In genomic region chr16:30053376-30054015, GRCh38 we compare ENCODE assay signal across 8 cellular contexts. TPM values are rescaled to one million over a fixed set of nuclear protein-coding genes. Genes with fewer than 3 reads are reported as not detected.
DNase-seq lines count a peak whose midpoint lies in the region; ATAC-seq, FAIRE-seq and TF ChIP-seq lines count a peak whose summit lies in the region.

No MANE protein-coding gene starts in this region.

- H3K9me3 ChIP-seq in Peyer's patch (no peaks in the 10 kb centered on the region), endothelial cell of umbilical vein (replicated peaks; ENCODE audit: control insufficient read depth, insufficient read depth, low read length) (no peaks in the 10 kb centered on the region)

- no peaks in the 10 kb centered on the region for H3K9me1 ChIP-seq in endothelial cell of umbilical vein (replicated peaks; ENCODE audit: control insufficient read depth, extremely low read depth, insufficient read depth, low read length)

- TF ChIP-seq CTCF in Peyer's patch (IDR thresholded peaks at IDR 0.05) (no peak), endothelial cell of umbilical vein (IDR thresholded peaks at IDR 0.05; ENCODE audit: extremely low read depth in 1 of 2, insufficient read depth in 1 of 2, low read depth in 1 of 2, low read length in 2 of 2) (no peak), nephron progenitor cell (IDR thresholded peaks at IDR 0.05) (no peak), GM13977 (IDR thresholded peaks at IDR 0.05; ENCODE audit: extremely low read depth, insufficient read depth, missing control alignments) (no peak)

- H3K4me1 ChIP-seq in Peyer's patch (peaks cover 0 to 23% (median 6%) of the 10 kb centered on the region in 4 donors), endothelial cell of umbilical vein (ENCODE audit: control insufficient read depth, extremely low read depth, insufficient read depth, low read length) (peaks cover 35% of the 10 kb centered on the region)

- no peaks in the 10 kb centered on the region for H3K9me3 Mint-ChIP-seq in nephron progenitor cell

- peak; percentile 23 for ATAC-seq in Right ventricle myocardium inferior

- POLR2A ChIA-PET in endothelial cell of umbilical vein (lab: Charles Lee): interaction anchor here (0.6 to 2.7 kb wide), 2 partner anchors 12 to 37 kb away, joined by 4 to 21 read pairs; partner anchors contain the start of gene ALDOA

- H3K27me3 Mint-ChIP-seq in nephron progenitor cell (ENCODE audit: low read depth, poor library complexity): peaks cover 7% of the 10 kb centered on the region

- no peak for TF ChIP-seq POLR2A in Peyer's patch (IDR thresholded peaks at IDR 0.05)
- peak; percentile 43 for TF ChIP-seq POLR2A in endothelial cell of umbilical vein (IDR thresholded peaks at IDR 0.05; ENCODE audit: low read depth, low read length)

- peak overlapping the region; percentile 85 for H3K4me3 Mint-ChIP-seq in nephron progenitor cell

- H3K36me3 ChIP-seq in Peyer's patch (no peaks in the 10 kb centered on the region), endothelial cell of umbilical vein (ENCODE audit: control insufficient read depth in 2 of 2, extremely low read depth in 1 of 2, insufficient read depth in 2 of 2, low read length in 2 of 2) (peaks cover 0 to 5% of the 10 kb centered on the region in 2 experiments)

- DNase-seq in Right ventricle myocardium inferior (ENCODE audit: missing footprints) (no peak), cardiac septum (ENCODE audit: low spot score) (no peak), Peyer's patch (no peak), endothelial cell of umbilical vein (ENCODE audit: low read depth, low spot score) (peak; percentile 59), nephron progenitor cell (peak; percentile 24), NCI-H128 (lab: John Stamatoyannopoulos, UW; ENCODE audit: unreplicated experiment) (no peak), GM13977 (ENCODE audit: low spot score) (no peak)
- no peak for DNase-seq in stimulated activated CD4-positive, alpha-beta T cell treated with anti-CD3 and anti-CD28 coated beads, Interleukin-4, amount 100 ng/mL, for 4 hours

- H3K9ac ChIP-seq in endothelial cell of umbilical vein (replicated peaks; ENCODE audit: extremely low read depth, insufficient read depth, low read length): peak overlapping the region; percentile 73

- intact Hi-C loops in Right ventricle myocardium inferior (cut with DNase I): no loop called here
- intact Hi-C loops in cardiac septum (cut with DNase I): no loop called here
- intact Hi-C loops in endothelial cell of umbilical vein (cut with micrococcal nuclease): loop anchor here (2.0 kb wide), 1 partner anchor 21 kb away; no protein-coding TSS in a partner anchor

- H3K27ac ChIP-seq in Peyer's patch: peak overlapping the region in 1 of 4 donors; percentile 47
- H3K27ac ChIP-seq in endothelial cell of umbilical vein (ENCODE audit: insufficient read depth, low read depth, low read length): peak overlapping the region; percentile 72

- BruUV-seq in endothelial cell of umbilical vein (replicated peaks; lab: Mats Ljungman, UMichigan): TSS peak; percentile 76

- no peak overlapping the region for H3K27ac Mint-ChIP-seq in nephron progenitor cell

- H3K4me3 ChIP-seq in Peyer's patch (peak overlapping the region; percentile 38 to 68 (median 64)), endothelial cell of umbilical vein (replicated peaks in 1 of 3; ENCODE audit: insufficient read depth in 1 of 3, low read depth in 1 of 3, low read length in 3 of 3) (peak overlapping the region; percentile 62 to 75 (median 70))

- peaks cover under 1% of the 10 kb centered on the region for H3K36me3 Mint-ChIP-seq in nephron progenitor cell (ENCODE audit: low read depth)

- peak overlapping the region; percentile 61 for H3K4me2 ChIP-seq in endothelial cell of umbilical vein (ENCODE audit: insufficient read depth, low read length)

- CTCF ChIA-PET in endothelial cell of umbilical vein (lab: Charles Lee): interaction anchor here (1.1 to 3.5 kb wide), 7 partner anchors 9 to 353 kb away, joined by 3 to 20 read pairs (median 5); partner anchors contain the start of genes ALDOA and TBX6

- H3K27me3 ChIP-seq in Peyer's patch: no peaks in the 10 kb centered on the region
- H3K27me3 ChIP-seq in endothelial cell of umbilical vein (ENCODE audit: control insufficient read depth in 2 of 2, insufficient read depth in 2 of 2, low read length in 2 of 2): no peaks in the 10 kb centered on the region

- H2AFZ ChIP-seq in endothelial cell of umbilical vein (ENCODE audit: low read depth, low read length): peak overlapping the region; percentile 40

- in situ Hi-C loops in GM13977 (cut with MboI; ENCODE audit: low pct_unique_long_range_greater_than_20kb, low sequenced_read_pairs, unreplicated experiment): no loop called here

- no peaks in the 10 kb centered on the region for H4K20me1 ChIP-seq in endothelial cell of umbilical vein (replicated peaks; ENCODE audit: control insufficient read depth, extremely low read depth, insufficient read depth, low read length)

- no peak for FAIRE-seq in endothelial cell of umbilical vein (lab: Jason Lieb, UNC)

- peaks cover 58% of the 10 kb centered on the region for H3K4me1 Mint-ChIP-seq in nephron progenitor cell

- dilution Hi-C loops in endothelial cell of umbilical vein (cut with MboI; ENCODE audit: extremely low pct_ligation_motif_present, low sequenced_read_pairs): no loop called here

- peaks cover 4% of the 10 kb centered on the region for H3K79me2 ChIP-seq in endothelial cell of umbilical vein (ENCODE audit: control insufficient read depth, insufficient read depth, low read length)

TF ChIP-seq in endothelial cell of umbilical vein, 7 proteins besides CTCF, POLR2A, EP300 and RAD21 (continues in another document):
- TF ChIP-seq JUN (IDR thresholded peaks at IDR 0.05; ENCODE audit: borderline replicate concordance, insufficient read depth, insufficient read length, low read depth): peak; percentile 23
- TF ChIP-seq GATA2 (IDR thresholded peaks at IDR 0.05; ENCODE audit: insufficient read depth, insufficient read length, low read depth, low read length): peak; percentile 89

RNA-seq across cellular contexts. Expression of gene ALDOA, which starts 12.1 kb away (rescaled TPM):
- 4,126 TPM for total RNA-seq in Right ventricle myocardium inferior
- 3,068 TPM for total RNA-seq in cardiac septum
- 1,000 to 10,000 TPM in 1 of 4 donors, 100 to 1,000 TPM in 3; 427 to 1,063 (median 887) TPM for total RNA-seq in Peyer's patch
- 1,029 and 1,114 TPM in 2 replicates for total RNA-seq in endothelial cell of umbilical vein
- polyA plus RNA-seq in endothelial cell of umbilical vein: 871 and 972 TPM in 2 replicates
- polyA plus RNA-seq in endothelial cell of umbilical vein (2011; cell fraction: cytosol; rRNA removed): 870 and 886 TPM in 2 replicates
- 402 and 418 TPM in 2 replicates for polyA plus RNA-seq in endothelial cell of umbilical vein (2011; cell fraction: nucleus; rRNA removed)
- polyA plus RNA-seq in endothelial cell of umbilical vein (2012): 1,061 and 1,110 TPM in 2 replicates
- polyA minus RNA-seq in endothelial cell of umbilical vein: 655 and 717 TPM in 2 replicates
- 1,084 TPM for polyA minus RNA-seq in endothelial cell of umbilical vein (2011; cell fraction: cytosol; rRNA and poly(A)+ RNA removed)
- 126 and 162 TPM in 2 replicates for polyA minus RNA-seq in endothelial cell of umbilical vein (2011; cell fraction: nucleus; rRNA and poly(A)+ RNA removed)

RNA-seq across cellular contexts. Expression of gene PPP4C, which starts 22.3 kb away (rescaled TPM):
- 37.8 TPM for total RNA-seq in Right ventricle myocardium inferior
- total RNA-seq in cardiac septum: 44.1 TPM
- 10 to 100 TPM; 43.7 to 79.4 (median 56.6) TPM for total RNA-seq in Peyer's patch
- 159 and 167 TPM in 2 replicates for total RNA-seq in endothelial cell of umbilical vein
- 327 and 378 TPM in 2 replicates for polyA plus RNA-seq in endothelial cell of umbilical vein
- polyA plus RNA-seq in endothelial cell of umbilical vein (2011; cell fraction: cytosol; rRNA removed): 216 and 234 TPM in 2 replicates
- polyA plus RNA-seq in endothelial cell of umbilical vein (2011; cell fraction: nucleus; rRNA removed): 169 and 186 TPM in 2 replicates
- 153 and 194 TPM in 2 replicates for polyA plus RNA-seq in endothelial cell of umbilical vein (2012)
- polyA minus RNA-seq in endothelial cell of umbilical vein: 356 and 398 TPM in 2 replicates
- 130 TPM for polyA minus RNA-seq in endothelial cell of umbilical vein (2011; cell fraction: cytosol; rRNA and poly(A)+ RNA removed)
- 42.2 and 48.6 TPM in 2 replicates for polyA minus RNA-seq in endothelial cell of umbilical vein (2011; cell fraction: nucleus; rRNA and poly(A)+ RNA removed)

RNA-seq across cellular contexts. Expression of gene TLCD3B, which starts 22.4 kb away (rescaled TPM):
- total RNA-seq in Right ventricle myocardium inferior (not detected), cardiac septum (not detected), Peyer's patch (not detected), endothelial cell of umbilical vein (0.86 and 0.99 TPM in 2 replicates)
- polyA plus RNA-seq in endothelial cell of umbilical vein: 0.37 and 0.59 TPM in 2 replicates
- polyA plus RNA-seq in endothelial cell of umbilical vein (2011; cell fraction: cytosol; rRNA removed): 0.08 and 0.25 TPM in 2 replicates
- 1.4 and 1.7 TPM in 2 replicates for polyA plus RNA-seq in endothelial cell of umbilical vein (2011; cell fraction: nucleus; rRNA removed)
- polyA plus RNA-seq in endothelial cell of umbilical vein (2012): 0.36 and 0.48 TPM in 2 replicates
- 0.76 TPM in 1 of 2 replicates, not detected in the other for polyA minus RNA-seq in endothelial cell of umbilical vein
- polyA minus RNA-seq in endothelial cell of umbilical vein (2011; cell fraction: cytosol; rRNA and poly(A)+ RNA removed): not detected
- 0.43 TPM in 1 of 2 replicates, not detected in the other for polyA minus RNA-seq in endothelial cell of umbilical vein (2011; cell fraction: nucleus; rRNA and poly(A)+ RNA removed)

RNA-seq across cellular contexts. Expression of gene C16orf92, which starts 30.5 kb away (rescaled TPM):
- total RNA-seq in Right ventricle myocardium inferior (not detected), cardiac septum (not detected), Peyer's patch (not detected), endothelial cell of umbilical vein (not detected in 2 replicates)
- polyA plus RNA-seq in endothelial cell of umbilical vein: not detected in 2 replicates
- polyA plus RNA-seq in endothelial cell of umbilical vein (2011; cell fraction: cytosol; rRNA removed): not detected in 2 replicates
- polyA plus RNA-seq in endothelial cell of umbilical vein (2011; cell fraction: nucleus; rRNA removed): not detected in 2 replicates
- not detected in 2 replicates for polyA plus RNA-seq in endothelial cell of umbilical vein (2012)
- polyA minus RNA-seq in endothelial cell of umbilical vein: not detected in 2 replicates
- not detected for polyA minus RNA-seq in endothelial cell of umbilical vein (2011; cell fraction: cytosol; rRNA and poly(A)+ RNA removed)
- polyA minus RNA-seq in endothelial cell of umbilical vein (2011; cell fraction: nucleus; rRNA and poly(A)+ RNA removed): not detected in 2 replicates

RNA-seq across cellular contexts. Expression of gene TBX6, which starts 38.2 kb away (rescaled TPM):
- 0.51 TPM for total RNA-seq in Right ventricle myocardium inferior
- 0.57 TPM for total RNA-seq in cardiac septum
- 1 to 10 TPM in 3 of 4 donors, under 1 TPM in 1; 0.53 to 3.4 (median 2.2) TPM for total RNA-seq in Peyer's patch
- total RNA-seq in endothelial cell of umbilical vein: 0.42 and 0.60 TPM in 2 replicates
- polyA plus RNA-seq in endothelial cell of umbilical vein: 0.30 and 0.40 TPM in 2 replicates
- polyA plus RNA-seq in endothelial cell of umbilical vein (2011; cell fraction: cytosol; rRNA removed): 0.05 and 0.13 TPM in 2 replicates
- 0.41 and 0.42 TPM in 2 replicates for polyA plus RNA-seq in endothelial cell of umbilical vein (2011; cell fraction: nucleus; rRNA removed)
- 0.16 and 0.23 TPM in 2 replicates for polyA plus RNA-seq in endothelial cell of umbilical vein (2012)
- polyA minus RNA-seq in endothelial cell of umbilical vein: not detected in 2 replicates
- not detected for polyA minus RNA-seq in endothelial cell of umbilical vein (2011; cell fraction: cytosol; rRNA and poly(A)+ RNA removed)
- polyA minus RNA-seq in endothelial cell of umbilical vein (2011; cell fraction: nucleus; rRNA and poly(A)+ RNA removed): 0.43 TPM in 1 of 2 replicates, not detected in the other

Comparison
In these comparisons a context has a peak if more than half of its experiments do, and no peak if none do; other contexts are left out.
1. DNase-seq: peak in endothelial cell of umbilical vein (single experiment) and nephron progenitor cell (single experiment); none in Right ventricle myocardium inferior (single experiment), cardiac septum (single experiment), Peyer's patch (0 of 3), NCI-H128 (single experiment), GM13977 (single experiment) and stimulated activated CD4-positive, alpha-beta T cell treated with anti-CD3 and anti-CD28 coated beads, Interleukin-4, amount 100 ng/mL, for 4 hours (0 of 2).